Comparison of ENCODE assay signal across 1 cellular context in genomic region chr11:61041755-61042518, GRCh38.
TF ChIP-seq lines count a peak whose summit lies in the region.

No MANE protein-coding gene starts in this region.

TF ChIP-seq in GM12878, 131 proteins besides CTCF, POLR2A, EP300 and RAD21 (continued from another document and continues in another):
- TF ChIP-seq ATF2 (IDR thresholded peaks at IDR 0.05; ENCODE audit: low read length) (peak; percentile 60; the same call in 1 of the 2 replicates), MEF2B (IDR thresholded peaks at IDR 0.05; ENCODE audit: partially characterized antibody, poor library complexity, severe bottlenecking) (peak; percentile 90), CREB1 (IDR thresholded peaks at IDR 0.05; ENCODE audit: low read depth) (no peak), SREBF1 (IDR thresholded peaks at IDR 0.05; ENCODE audit: low read length) (no peak), CBX3 (IDR thresholded peaks at IDR 0.05; ENCODE audit: borderline replicate concordance, low read depth) (no peak), BHLHE40 (IDR thresholded peaks at IDR 0.05; ENCODE audit: borderline replicate concordance in 1 of 2, low read depth in 2 of 2, low read length in 1 of 2) (peak; percentile 39 to 71; a peak in 3 of 4 replicates), SMC3 (IDR thresholded peaks at IDR 0.05; ENCODE audit: borderline replicate concordance, low read length) (no peak), FOXK2 (IDR thresholded peaks at IDR 0.05) (no peak), PBX3 (IDR thresholded peaks at IDR 0.05; ENCODE audit: insufficient replicate concordance, low read depth, low read length) (peak; percentile 16), NRF1 (conservative IDR thresholded peaks at IDR 0.05; ENCODE audit: low read depth, low read length) (no peak), RBBP5 (conservative IDR thresholded peaks at IDR 0.05) (no peak), ZBED1 (IDR thresholded peaks at IDR 0.05; ENCODE audit: borderline replicate concordance) (no peak), HDAC2 (IDR thresholded peaks at IDR 0.05) (no peak), RB1 (IDR thresholded peaks at IDR 0.05; ENCODE audit: borderline replicate concordance) (no peak; the same call in 1 of the 2 replicates), NBN (IDR thresholded peaks at IDR 0.05) (no peak), EZH2 (IDR thresholded peaks at IDR 0.05; ENCODE audit: borderline replicate concordance, control insufficient read depth, low read depth, low read length) (no peak), EED (IDR thresholded peaks at IDR 0.05; ENCODE audit: low read depth) (peak; percentile 68), TAF1 (IDR thresholded peaks at IDR 0.05; ENCODE audit: borderline replicate concordance, low read depth, low read length) (peak; percentile 74; the same call in 1 of the 2 replicates), FOS (IDR thresholded peaks at IDR 0.05; ENCODE audit: borderline replicate concordance, extremely low read depth, insufficient read length) (no peak), SMAD1 (IDR thresholded peaks at IDR 0.05; ENCODE audit: low read depth, partially characterized antibody) (no peak), TARDBP (IDR thresholded peaks at IDR 0.05; ENCODE audit: borderline replicate concordance) (no peak), ZBTB11 (CRISPR knock-in tag; IDR thresholded peaks at IDR 0.05) (no peak), BCLAF1 (IDR thresholded peaks at IDR 0.05) (no peak), ESRRA (IDR thresholded peaks at IDR 0.05; ENCODE audit: low read length) (no peak), SMARCA5 (IDR thresholded peaks at IDR 0.05) (0 out of 2 replicates have a peak, but pooled peaks have one; percentile 12), RELA (IDR thresholded peaks at IDR 0.05; ENCODE audit: borderline replicate concordance, partially characterized antibody) (no peak), CHD1 (IDR thresholded peaks at IDR 0.05; ENCODE audit: low read depth, low read length) (no peak), YY1 (IDR thresholded peaks at IDR 0.05; ENCODE audit: low read depth, low read length) (peak; percentile 7), ZSCAN29 (IDR thresholded peaks at IDR 0.05) (no peak), USF1 (IDR thresholded peaks at IDR 0.05; ENCODE audit: borderline replicate concordance, extremely low read length, insufficient read depth, low read depth, low read length) (no peak)
- TF ChIP-seq, protein P1, sequence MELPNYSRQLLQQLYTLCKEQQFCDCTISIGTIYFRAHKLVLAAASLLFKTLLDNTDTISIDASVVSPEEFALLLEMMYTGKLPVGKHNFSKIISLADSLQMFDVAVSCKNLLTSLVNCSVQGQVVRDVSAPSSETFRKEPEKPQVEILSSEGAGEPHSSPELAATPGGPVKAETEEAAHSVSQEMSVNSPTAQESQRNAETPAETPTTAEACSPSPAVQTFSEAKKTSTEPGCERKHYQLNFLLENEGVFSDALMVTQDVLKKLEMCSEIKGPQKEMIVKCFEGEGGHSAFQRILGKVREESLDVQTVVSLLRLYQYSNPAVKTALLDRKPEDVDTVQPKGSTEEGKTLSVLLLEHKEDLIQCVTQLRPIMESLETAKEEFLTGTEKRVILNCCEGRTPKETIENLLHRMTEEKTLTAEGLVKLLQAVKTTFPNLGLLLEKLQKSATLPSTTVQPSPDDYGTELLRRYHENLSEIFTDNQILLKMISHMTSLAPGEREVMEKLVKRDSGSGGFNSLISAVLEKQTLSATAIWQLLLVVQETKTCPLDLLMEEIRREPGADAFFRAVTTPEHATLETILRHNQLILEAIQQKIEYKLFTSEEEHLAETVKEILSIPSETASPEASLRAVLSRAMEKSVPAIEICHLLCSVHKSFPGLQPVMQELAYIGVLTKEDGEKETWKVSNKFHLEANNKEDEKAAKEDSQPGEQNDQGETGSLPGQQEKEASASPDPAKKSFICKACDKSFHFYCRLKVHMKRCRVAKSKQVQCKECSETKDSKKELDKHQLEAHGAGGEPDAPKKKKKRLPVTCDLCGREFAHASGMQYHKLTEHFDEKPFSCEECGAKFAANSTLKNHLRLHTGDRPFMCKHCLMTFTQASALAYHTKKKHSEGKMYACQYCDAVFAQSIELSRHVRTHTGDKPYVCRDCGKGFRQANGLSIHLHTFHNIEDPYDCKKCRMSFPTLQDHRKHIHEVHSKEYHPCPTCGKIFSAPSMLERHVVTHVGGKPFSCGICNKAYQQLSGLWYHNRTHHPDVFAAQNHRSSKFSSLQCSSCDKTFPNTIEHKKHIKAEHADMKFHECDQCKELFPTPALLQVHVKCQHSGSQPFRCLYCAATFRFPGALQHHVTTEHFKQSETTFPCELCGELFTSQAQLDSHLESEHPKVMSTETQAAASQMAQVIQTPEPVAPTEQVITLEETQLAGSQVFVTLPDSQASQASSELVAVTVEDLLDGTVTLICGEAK (IDR thresholded peaks at IDR 0.05; ENCODE audit: borderline replicate concordance): no peak
- TF ChIP-seq, protein P2, sequence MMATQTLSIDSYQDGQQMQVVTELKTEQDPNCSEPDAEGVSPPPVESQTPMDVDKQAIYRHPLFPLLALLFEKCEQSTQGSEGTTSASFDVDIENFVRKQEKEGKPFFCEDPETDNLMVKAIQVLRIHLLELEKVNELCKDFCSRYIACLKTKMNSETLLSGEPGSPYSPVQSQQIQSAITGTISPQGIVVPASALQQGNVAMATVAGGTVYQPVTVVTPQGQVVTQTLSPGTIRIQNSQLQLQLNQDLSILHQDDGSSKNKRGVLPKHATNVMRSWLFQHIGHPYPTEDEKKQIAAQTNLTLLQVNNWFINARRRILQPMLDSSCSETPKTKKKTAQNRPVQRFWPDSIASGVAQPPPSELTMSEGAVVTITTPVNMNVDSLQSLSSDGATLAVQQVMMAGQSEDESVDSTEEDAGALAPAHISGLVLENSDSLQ (IDR thresholded peaks at IDR 0.05): peak; percentile 76
- TF ChIP-seq, protein P3, sequence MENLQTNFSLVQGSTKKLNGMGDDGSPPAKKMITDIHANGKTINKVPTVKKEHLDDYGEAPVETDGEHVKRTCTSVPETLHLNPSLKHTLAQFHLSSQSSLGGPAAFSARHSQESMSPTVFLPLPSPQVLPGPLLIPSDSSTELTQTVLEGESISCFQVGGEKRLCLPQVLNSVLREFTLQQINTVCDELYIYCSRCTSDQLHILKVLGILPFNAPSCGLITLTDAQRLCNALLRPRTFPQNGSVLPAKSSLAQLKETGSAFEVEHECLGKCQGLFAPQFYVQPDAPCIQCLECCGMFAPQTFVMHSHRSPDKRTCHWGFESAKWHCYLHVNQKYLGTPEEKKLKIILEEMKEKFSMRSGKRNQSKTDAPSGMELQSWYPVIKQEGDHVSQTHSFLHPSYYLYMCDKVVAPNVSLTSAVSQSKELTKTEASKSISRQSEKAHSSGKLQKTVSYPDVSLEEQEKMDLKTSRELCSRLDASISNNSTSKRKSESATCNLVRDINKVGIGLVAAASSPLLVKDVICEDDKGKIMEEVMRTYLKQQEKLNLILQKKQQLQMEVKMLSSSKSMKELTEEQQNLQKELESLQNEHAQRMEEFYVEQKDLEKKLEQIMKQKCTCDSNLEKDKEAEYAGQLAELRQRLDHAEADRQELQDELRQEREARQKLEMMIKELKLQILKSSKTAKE (IDR thresholded peaks at IDR 0.05; ENCODE audit: low read depth, poor library complexity, severe bottlenecking): peak; percentile 65
- TF ChIP-seq, protein P4, sequence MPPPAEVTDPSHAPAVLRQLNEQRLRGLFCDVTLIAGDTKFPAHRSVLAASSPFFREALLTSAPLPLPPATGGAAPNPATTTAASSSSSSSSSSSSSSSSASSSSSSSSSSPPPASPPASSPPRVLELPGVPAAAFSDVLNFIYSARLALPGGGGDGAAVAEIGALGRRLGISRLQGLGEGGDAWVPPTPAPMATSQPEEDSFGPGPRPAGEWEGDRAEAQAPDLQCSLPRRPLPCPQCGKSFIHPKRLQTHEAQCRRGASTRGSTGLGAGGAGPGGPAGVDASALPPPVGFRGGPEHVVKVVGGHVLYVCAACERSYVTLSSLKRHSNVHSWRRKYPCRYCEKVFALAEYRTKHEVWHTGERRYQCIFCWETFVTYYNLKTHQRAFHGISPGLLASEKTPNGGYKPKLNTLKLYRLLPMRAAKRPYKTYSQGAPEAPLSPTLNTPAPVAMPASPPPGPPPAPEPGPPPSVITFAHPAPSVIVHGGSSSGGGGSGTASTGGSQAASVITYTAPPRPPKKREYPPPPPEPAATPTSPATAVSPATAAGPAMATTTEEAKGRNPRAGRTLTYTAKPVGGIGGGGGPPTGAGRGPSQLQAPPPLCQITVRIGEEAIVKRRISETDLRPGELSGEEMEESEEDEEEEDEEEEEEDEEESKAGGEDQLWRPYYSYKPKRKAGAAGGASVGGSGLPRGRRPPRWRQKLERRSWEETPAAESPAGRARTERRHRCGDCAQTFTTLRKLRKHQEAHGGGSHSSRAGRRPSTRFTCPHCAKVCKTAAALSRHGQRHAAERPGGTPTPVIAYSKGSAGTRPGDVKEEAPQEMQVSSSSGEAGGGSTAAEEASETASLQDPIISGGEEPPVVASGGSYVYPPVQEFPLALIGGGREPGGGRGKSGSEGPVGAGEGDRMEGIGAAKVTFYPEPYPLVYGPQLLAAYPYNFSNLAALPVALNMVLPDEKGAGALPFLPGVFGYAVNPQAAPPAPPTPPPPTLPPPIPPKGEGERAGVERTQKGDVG (CRISPR knock-in tag; IDR thresholded peaks at IDR 0.05): no peak
- TF ChIP-seq, protein P5, sequence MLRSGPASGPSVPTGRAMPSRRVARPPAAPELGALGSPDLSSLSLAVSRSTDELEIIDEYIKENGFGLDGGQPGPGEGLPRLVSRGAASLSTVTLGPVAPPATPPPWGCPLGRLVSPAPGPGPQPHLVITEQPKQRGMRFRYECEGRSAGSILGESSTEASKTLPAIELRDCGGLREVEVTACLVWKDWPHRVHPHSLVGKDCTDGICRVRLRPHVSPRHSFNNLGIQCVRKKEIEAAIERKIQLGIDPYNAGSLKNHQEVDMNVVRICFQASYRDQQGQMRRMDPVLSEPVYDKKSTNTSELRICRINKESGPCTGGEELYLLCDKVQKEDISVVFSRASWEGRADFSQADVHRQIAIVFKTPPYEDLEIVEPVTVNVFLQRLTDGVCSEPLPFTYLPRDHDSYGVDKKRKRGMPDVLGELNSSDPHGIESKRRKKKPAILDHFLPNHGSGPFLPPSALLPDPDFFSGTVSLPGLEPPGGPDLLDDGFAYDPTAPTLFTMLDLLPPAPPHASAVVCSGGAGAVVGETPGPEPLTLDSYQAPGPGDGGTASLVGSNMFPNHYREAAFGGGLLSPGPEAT (IDR thresholded peaks at IDR 0.05; ENCODE audit: low read depth): peak; percentile 44; the same call in 1 of the 2 replicates
